Comparison of ENCODE assay signal across 1 cellular context in the genomic region with DNA sequence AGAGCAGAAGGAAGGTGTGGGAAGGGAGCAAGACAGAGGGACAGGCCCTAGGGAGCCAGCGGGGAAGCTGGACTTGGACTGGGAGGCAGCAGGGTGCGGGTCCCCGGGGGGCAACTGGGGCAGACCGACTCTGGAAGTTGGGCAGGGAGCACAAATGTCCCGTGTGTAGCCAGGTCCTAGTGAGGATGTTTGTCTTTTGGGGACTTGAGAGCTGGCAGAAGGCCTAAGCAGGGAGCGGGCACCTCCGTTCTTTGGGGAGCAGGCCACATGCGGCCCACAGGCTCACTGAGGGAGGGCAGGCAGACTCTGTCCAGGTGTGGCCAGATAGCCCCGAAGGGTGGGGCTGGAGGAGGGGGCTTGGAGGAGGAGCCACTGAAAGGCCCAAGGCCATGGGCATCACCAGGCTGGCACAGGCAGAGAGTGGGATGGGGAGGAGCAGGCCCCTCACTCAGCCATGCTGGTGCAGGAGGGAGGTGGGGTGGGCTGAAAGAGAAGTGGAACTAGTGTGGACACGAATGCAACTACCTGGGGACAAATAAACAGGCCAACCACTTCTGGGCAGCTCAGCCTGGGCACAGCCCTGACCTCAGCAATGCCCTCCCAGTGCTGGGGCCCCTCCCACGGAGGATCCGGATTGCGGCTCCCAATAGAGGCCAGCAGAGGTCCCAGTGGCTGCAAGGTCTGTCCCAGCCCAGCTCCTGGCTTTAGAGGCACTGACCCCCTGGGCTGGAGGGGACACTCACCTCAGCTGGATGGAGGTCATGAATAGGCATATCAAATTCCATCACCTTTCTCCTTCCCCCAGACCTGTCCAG.
TF ChIP-seq lines count a peak whose summit lies in the region.

No MANE protein-coding gene starts in this region.

TF ChIP-seq in endothelial cell of umbilical vein, 7 proteins besides CTCF, POLR2A, EP300 and RAD21:
- no peak for TF ChIP-seq FOS (IDR thresholded peaks at IDR 0.05; ENCODE audit: borderline replicate concordance, insufficient read depth, low read length)
- TF ChIP-seq POLR2AphosphoS5 (IDR thresholded peaks at IDR 0.05; ENCODE audit: insufficient read depth, low read depth, low read length) = no peak
- TF ChIP-seq, protein P1, sequence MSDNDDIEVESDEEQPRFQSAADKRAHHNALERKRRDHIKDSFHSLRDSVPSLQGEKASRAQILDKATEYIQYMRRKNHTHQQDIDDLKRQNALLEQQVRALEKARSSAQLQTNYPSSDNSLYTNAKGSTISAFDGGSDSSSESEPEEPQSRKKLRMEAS (IDR thresholded peaks at IDR 0.05; ENCODE audit: insufficient read depth, insufficient read length) = no peak
- TF ChIP-seq EZH2 (IDR thresholded peaks at IDR 0.05; ENCODE audit: borderline replicate concordance, low read depth, low read length, severe bottlenecking) = no peak
- no peak for TF ChIP-seq JUN (IDR thresholded peaks at IDR 0.05; ENCODE audit: borderline replicate concordance, insufficient read depth, insufficient read length, low read depth)
- no peak for TF ChIP-seq GATA2 (IDR thresholded peaks at IDR 0.05; ENCODE audit: insufficient read depth, insufficient read length, low read depth, low read length)
- TF ChIP-seq MYC (IDR thresholded peaks at IDR 0.05; ENCODE audit: low read depth, low read length) = no peak
